Comparison of ENCODE assay signal across 8 cellular contexts in the genomic region with DNA sequence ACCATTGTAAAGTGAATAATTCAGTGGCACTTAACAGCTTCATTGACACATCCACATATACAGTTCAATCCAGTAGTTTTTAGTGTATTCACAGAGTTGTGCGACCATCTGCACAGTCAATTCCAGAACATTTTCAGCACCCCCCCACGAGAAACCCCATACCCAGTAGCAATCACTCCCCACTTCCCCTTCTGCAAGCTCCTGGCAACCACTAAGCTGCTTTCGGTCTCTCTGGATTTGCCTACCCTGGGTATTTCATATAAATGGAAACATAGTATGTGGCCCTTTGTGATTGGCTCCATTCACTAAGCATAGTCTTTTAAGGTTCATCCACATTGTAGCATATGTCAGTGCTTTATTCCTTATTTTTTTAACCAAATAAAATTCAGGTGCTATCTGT. TPM values are rescaled to one million over a fixed set of nuclear protein-coding genes. Genes with fewer than 3 reads are reported as not detected.
DNase-seq lines count a peak whose midpoint lies in the region; ATAC-seq, FAIRE-seq and TF ChIP-seq lines count a peak whose summit lies in the region.

No MANE protein-coding gene starts in this region.

- no peaks in the 10 kb centered on the region for H3K9me3 Mint-ChIP-seq in activated T-cell treated with anti-CD3 and anti-CD28 coated beads, Interleukin-2, amount 50 U/mL, for 4 hours
- no peaks in the 10 kb centered on the region for H3K9me3 Mint-ChIP-seq in stimulated activated memory B cell treated with anti-CD40 and anti-IgM and Interleukin-4, amounts not matched to agents 10 μg/mL and 1 μg/mL and 100 μg/mL, for 72 hours

- no peak overlapping the region for H3K4me3 Mint-ChIP-seq in activated T-cell treated with anti-CD3 and anti-CD28 coated beads, Interleukin-2, amount 50 U/mL, for 4 hours
- no peak overlapping the region for H3K4me3 Mint-ChIP-seq in stimulated activated memory B cell treated with anti-CD40 and anti-IgM and Interleukin-4, amounts not matched to agents 10 μg/mL and 1 μg/mL and 100 μg/mL, for 72 hours

- no peak for DNase-seq in activated T-cell treated with anti-CD3 and anti-CD28 coated beads, Interleukin-2, amount 50 U/mL, for 4 hours
- DNase-seq in activated T-cell treated with anti-CD3 and anti-CD28 coated beads for 4 hours (no peak), MV-4-11 (lab: John Stamatoyannopoulos, UW) (peak; percentile 86), urothelium cell line (ENCODE audit: low spot score) (no peak), DMS153 (lab: John Stamatoyannopoulos, UW) (no peak), HEK293T (ENCODE audit: extremely low spot score) (no peak)

- peak; percentile 18 to 27 for ATAC-seq in activated T-cell treated with anti-CD3 and anti-CD28 coated beads, Interleukin-2, amount 50 U/mL, for 4 hours
- ATAC-seq in HG02678 (IDR thresholded peaks at IDR 0.05; ENCODE audit: unreplicated experiment) = peak; percentile 70
- ATAC-seq in stimulated activated memory B cell treated with anti-CD40 and anti-IgM and Interleukin-4, amounts not matched to agents 10 μg/mL and 1 μg/mL and 100 μg/mL, for 72 hours = peak; percentile 82

- CTCF ChIA-PET in HEK293T (lab: Yijun Ruan, JAX) = interaction anchor here (0.5 kb wide), 1 partner anchor 632 kb away, joined by 3 read pairs; no protein-coding TSS in a partner anchor

- H3K36me3 Mint-ChIP-seq in activated T-cell treated with anti-CD3 and anti-CD28 coated beads, Interleukin-2, amount 50 U/mL, for 4 hours (ENCODE audit: insufficient read depth) = peaks cover 31% of the 10 kb centered on the region
- H3K36me3 Mint-ChIP-seq in stimulated activated memory B cell treated with anti-CD40 and anti-IgM and Interleukin-4, amounts not matched to agents 10 μg/mL and 1 μg/mL and 100 μg/mL, for 72 hours = peaks cover 34% of the 10 kb centered on the region

- POLR2A ChIA-PET in HEK293T (lab: Yijun Ruan, JAX) = interaction anchor here (1.0 kb wide), 1 partner anchor 9 kb away, joined by 5 read pairs; no protein-coding TSS in a partner anchor

- peak overlapping the region; percentile 46 for H3K27ac Mint-ChIP-seq in stimulated activated memory B cell treated with anti-CD40 and anti-IgM and Interleukin-4, amounts not matched to agents 10 μg/mL and 1 μg/mL and 100 μg/mL, for 72 hours

- peaks cover 52% of the 10 kb centered on the region for H3K4me1 Mint-ChIP-seq in activated T-cell treated with anti-CD3 and anti-CD28 coated beads, Interleukin-2, amount 50 U/mL, for 4 hours (ENCODE audit: low read depth)
- peaks cover 30% of the 10 kb centered on the region for H3K4me1 Mint-ChIP-seq in stimulated activated memory B cell treated with anti-CD40 and anti-IgM and Interleukin-4, amounts not matched to agents 10 μg/mL and 1 μg/mL and 100 μg/mL, for 72 hours

- no peak for FAIRE-seq in urothelium cell line (lab: Jason Lieb, UNC)

- no peaks in the 10 kb centered on the region for H3K27me3 Mint-ChIP-seq in activated T-cell treated with anti-CD3 and anti-CD28 coated beads, Interleukin-2, amount 50 U/mL, for 4 hours (ENCODE audit: low read depth)
- no peaks in the 10 kb centered on the region for H3K27me3 Mint-ChIP-seq in stimulated activated memory B cell treated with anti-CD40 and anti-IgM and Interleukin-4, amounts not matched to agents 10 μg/mL and 1 μg/mL and 100 μg/mL, for 72 hours

TF ChIP-seq in HEK293T, 16 proteins besides CTCF, POLR2A, EP300 and RAD21:
- TF ChIP-seq PKNOX1 (IDR thresholded peaks at IDR 0.05) = no peak
- no peak for TF ChIP-seq L3MBTL2 (conservative IDR thresholded peaks at IDR 0.05)
- no peak for TF ChIP-seq FOXM1 (IDR thresholded peaks at IDR 0.05; ENCODE audit: borderline replicate concordance)
- TF ChIP-seq FOXA1 (IDR thresholded peaks at IDR 0.05) = no peak
- no peak for TF ChIP-seq LEF1 (IDR thresholded peaks at IDR 0.05; ENCODE audit: borderline replicate concordance)
- no peak for TF ChIP-seq HDGF (IDR thresholded peaks at IDR 0.05; ENCODE audit: borderline replicate concordance)

RNA-seq across cellular contexts. Expression of gene MSL3, which starts 10.0 kb away (rescaled TPM):
- 10 to 100 TPM; 37.5 to 41.2 (median 38.3) TPM for total RNA-seq in activated T-cell treated with anti-CD3 and anti-CD28 coated beads, Interleukin-2, amount 50 U/mL, for 4 hours

Comparison
In these comparisons a context has a peak if more than half of its experiments do, and no peak if none do; other contexts are left out.
1. ATAC-seq: peak in every context shown above with its lines; median percentile 82 in stimulated activated memory B cell treated with anti-CD40 and anti-IgM and Interleukin-4, amounts not matched to agents 10 μg/mL and 1 μg/mL and 100 μg/mL, for 72 hours; 70 in HG02678; 22 in activated T-cell treated with anti-CD3 and anti-CD28 coated beads, Interleukin-2, amount 50 U/mL, for 4 hours.